Comparison of ENCODE assay signal across 8 cellular contexts in genomic region chr3:179068779-179069530, GRCh38. TPM values are rescaled to one million over a fixed set of nuclear protein-coding genes. Genes with fewer than 3 reads are reported as not detected.
A peak's percentile ranks its signal among the peaks of the same experiment; 100 is the strongest.
DNase-seq lines count a peak whose midpoint lies in the region; ATAC-seq and TF ChIP-seq lines count a peak whose summit lies in the region.

No MANE protein-coding gene starts in this region.

- peaks cover 26% of the 10 kb centered on the region for H3K36me3 Mint-ChIP-seq in activated B cell treated with CpG ODN at 0.5 μM for 24 hours (ENCODE audit: low read depth)

- peaks cover 45% of the 10 kb centered on the region for H3K4me1 Mint-ChIP-seq in activated B cell treated with CpG ODN at 0.5 μM for 24 hours
- H3K4me1 Mint-ChIP-seq in stimulated activated naive CD8-positive, alpha-beta T cell treated with anti-CD3 and anti-CD28 coated beads, Interleukin-15, amount 100 ng/mL, for 72 hours = peaks cover 31% of the 10 kb centered on the region

- H3K4me3 Mint-ChIP-seq in activated B cell treated with CpG ODN at 0.5 μM for 24 hours = peak overlapping the region; percentile 2
- H3K4me3 Mint-ChIP-seq in stimulated activated naive CD8-positive, alpha-beta T cell treated with anti-CD3 and anti-CD28 coated beads, Interleukin-15, amount 100 ng/mL, for 72 hours = peak overlapping the region; percentile 0 to 58

- CTCF ChIA-PET in activated B cell treated with CpG ODN at 0.5 μM for 24 hours (lab: Charles Lee) = interaction anchor here (0.6 to 4.9 kb wide), 8 partner anchors 22 to 252 kb away, joined by 3 to 18 read pairs (median 4); no protein-coding TSS in a partner anchor

- peak; percentile 46 for TF ChIP-seq CTCF in LNCaP clone FGC (IDR thresholded peaks at IDR 0.05; ENCODE audit: control insufficient read depth, extremely low read depth, insufficient read depth)
- TF ChIP-seq CTCF in activated B cell treated with CpG ODN at 0.5 μM for 24 hours (IDR thresholded peaks at IDR 0.05) = no peak
- peak; percentile 55 for TF ChIP-seq CTCF in fibroblast of villous mesenchyme (IDR thresholded peaks at IDR 0.05; ENCODE audit: insufficient read depth, low read depth, low read length)

- no peak overlapping the region for H3K4me3 ChIP-seq in LNCaP clone FGC (ENCODE audit: low read depth, low read length)
- H3K4me3 ChIP-seq in fibroblast of villous mesenchyme (ENCODE audit: low read depth, low read length) = peak overlapping the region; percentile 75

- POLR2A ChIA-PET in activated B cell treated with CpG ODN at 0.5 μM for 24 hours (lab: Charles Lee) = interaction anchor here (3.5 kb wide), 1 partner anchor 79 kb away, joined by 58 read pairs; the partner anchor contains the start of gene PIK3CA

- H3K27ac Mint-ChIP-seq in activated B cell treated with CpG ODN at 0.5 μM for 24 hours = no peak overlapping the region
- peak overlapping the region; percentile 0 to 89 for H3K27ac Mint-ChIP-seq in stimulated activated naive CD8-positive, alpha-beta T cell treated with anti-CD3 and anti-CD28 coated beads, Interleukin-15, amount 100 ng/mL, for 72 hours

- H3K9me3 Mint-ChIP-seq in activated B cell treated with CpG ODN at 0.5 μM for 24 hours = no peaks in the 10 kb centered on the region
- H3K9me3 Mint-ChIP-seq in stimulated activated naive CD8-positive, alpha-beta T cell treated with anti-CD3 and anti-CD28 coated beads, Interleukin-15, amount 100 ng/mL, for 72 hours = no peaks in the 10 kb centered on the region

- DNase-seq in ELF-1 (ENCODE audit: low read depth, low spot score) (peak; percentile 11), LNCaP clone FGC (ENCODE audit: low read depth) (no peak), activated B cell treated with CpG ODN at 0.5 μM for 24 hours (no peak), fibroblast of villous mesenchyme (ENCODE audit: low read depth) (peak; percentile 55), activated gamma-delta T cell treated with Interleukin-2 at 50 U/mL for 16 hours (no peak)
- peak in 1 of 2 donors; percentile 18 for DNase-seq in stimulated activated naive CD8-positive, alpha-beta T cell treated with anti-CD3 and anti-CD28 coated beads, Interleukin-15, amount 100 ng/mL, for 72 hours

- H3K27me3 Mint-ChIP-seq in activated B cell treated with CpG ODN at 0.5 μM for 24 hours = no peaks in the 10 kb centered on the region
- H3K27me3 Mint-ChIP-seq in stimulated activated naive CD8-positive, alpha-beta T cell treated with anti-CD3 and anti-CD28 coated beads, Interleukin-15, amount 100 ng/mL, for 72 hours = no peaks in the 10 kb centered on the region

- ATAC-seq in activated B cell treated with CpG ODN at 0.5 μM for 24 hours (ENCODE audit: low read depth) = no peak
- ATAC-seq in stimulated activated naive CD8-positive, alpha-beta T cell treated with anti-CD3 and anti-CD28 coated beads, Interleukin-15, amount 100 ng/mL, for 72 hours = no peak
- no peak for ATAC-seq in GM21447 (IDR thresholded peaks at IDR 0.05; ENCODE audit: unreplicated experiment)
- no peak for ATAC-seq in HG03460 (IDR thresholded peaks at IDR 0.05; ENCODE audit: unreplicated experiment)

- intact Hi-C loops in activated B cell treated with CpG ODN at 0.5 μM for 24 hours (cut with micrococcal nuclease) = loop anchor here (1.0 kb wide), 1 partner anchor 247 kb away; no protein-coding TSS in a partner anchor

RNA-seq across cellular contexts. Expression of gene ZMAT3, which starts 2.7 kb away (rescaled TPM):
- total RNA-seq in activated B cell treated with CpG ODN at 0.5 μM for 24 hours (29.8 and 32.0 TPM in 2 replicates), fibroblast of villous mesenchyme (24.8 and 44.9 TPM in 2 replicates)

Comparison
In these comparisons a context has a peak if more than half of its experiments do, and no peak if none do; other contexts are left out.
1. DNase-seq: peak in ELF-1 (single experiment) and fibroblast of villous mesenchyme (single experiment); none in LNCaP clone FGC (single experiment), activated B cell treated with CpG ODN at 0.5 μM for 24 hours (single experiment) and activated gamma-delta T cell treated with Interleukin-2 at 50 U/mL for 16 hours (single experiment).